In genomic region chr11:101866619-101867491, GRCh38 we compare ENCODE assay signal across 15 cellular contexts. TPM values are rescaled to one million over a fixed set of nuclear protein-coding genes. Genes with fewer than 3 reads are reported as not detected.
DNase-seq lines count a peak whose midpoint lies in the region; ATAC-seq, FAIRE-seq and TF ChIP-seq lines count a peak whose summit lies in the region.
"Had no signal": no experiment of that assay in that cellular context is flagged by ENCODE, and none has a peak within 500 bp of the region (broad histone marks: within the 10 kb centered on the region; RNA-seq: fewer than 3 reads in every experiment).

No MANE protein-coding gene starts in this region.

- POLR2A ChIA-PET in A549 (lab: Yijun Ruan, JAX): interaction anchor here (1.8 kb wide), 1 partner anchor 48 kb away, joined by 8 read pairs; the partner anchor contains the start of gene CEP126
- POLR2A ChIA-PET in activated CD8-positive, alpha-beta T cell treated with anti-CD3 and anti-CD28 coated beads, Interleukin-2, amount 10 ng/mL, durations not matched to agents 7 days and 5 days (lab: Charles Lee): no interaction called here

- no peak overlapping the region; the same call in 2 of the 3 replicates for H3K4me3 ChIP-seq in A549
- H3K4me3 ChIP-seq in astrocyte of the spinal cord (ENCODE audit: low read depth, low read length): no peak overlapping the region
- no peak overlapping the region for H3K4me3 ChIP-seq in kidney (ENCODE audit: low read length in 2 of 2)
- no peak overlapping the region for H3K4me3 ChIP-seq in lower leg skin (ENCODE audit: low read depth, poor library complexity, severe bottlenecking)
- H3K4me3 ChIP-seq: transverse colon had no signal

- no peaks in the 10 kb centered on the region for H3K36me3 Mint-ChIP-seq in activated CD8-positive, alpha-beta T cell treated with anti-CD3 and anti-CD28 coated beads, Interleukin-2, amount 10 ng/mL, durations not matched to agents 7 days and 5 days (ENCODE audit: low read depth)
- no peaks in the 10 kb centered on the region for H3K36me3 Mint-ChIP-seq in activated T-cell treated with anti-CD3 and anti-CD28 coated beads, Interleukin-2, amount 50 U/mL, for 4 hours (ENCODE audit: insufficient read depth)
- H3K36me3 Mint-ChIP-seq: activated naive CD8-positive, alpha-beta T cell treated with anti-CD3 and anti-CD28 coated beads, Interleukin-2, amount 10 ng/mL, durations not matched to agents 7 days and 5 days; IgD-negative memory B cell; natural killer cell treated with Interleukin-12 subunit alpha and Interleukin-12 subunit beta and Interleukin-15 and Interleukin-18, amount 100 ng/mL, for 72 hours had no signal

- peaks cover 1% of the 10 kb centered on the region for H3K27me3 Mint-ChIP-seq in activated CD8-positive, alpha-beta T cell treated with anti-CD3 and anti-CD28 coated beads, Interleukin-2, amount 10 ng/mL, durations not matched to agents 7 days and 5 days (ENCODE audit: low read depth)
- H3K27me3 Mint-ChIP-seq in activated T-cell treated with anti-CD3 and anti-CD28 coated beads, Interleukin-2, amount 50 U/mL, for 4 hours (ENCODE audit: low read depth): peaks cover 14% of the 10 kb centered on the region
- H3K27me3 Mint-ChIP-seq: IgD-negative memory B cell had no signal

- H3K4me1 Mint-ChIP-seq in activated CD8-positive, alpha-beta T cell treated with anti-CD3 and anti-CD28 coated beads, Interleukin-2, amount 10 ng/mL, durations not matched to agents 7 days and 5 days (ENCODE audit: low read depth): no peaks in the 10 kb centered on the region
- no peaks in the 10 kb centered on the region for H3K4me1 Mint-ChIP-seq in activated T-cell treated with anti-CD3 and anti-CD28 coated beads, Interleukin-2, amount 50 U/mL, for 4 hours (ENCODE audit: low read depth)
- H3K4me1 Mint-ChIP-seq: activated naive CD8-positive, alpha-beta T cell treated with anti-CD3 and anti-CD28 coated beads, Interleukin-2, amount 10 ng/mL, durations not matched to agents 7 days and 5 days; IgD-negative memory B cell had no signal

- no peak overlapping the region for H3K27ac Mint-ChIP-seq in activated CD8-positive, alpha-beta T cell treated with anti-CD3 and anti-CD28 coated beads, Interleukin-2, amount 10 ng/mL, durations not matched to agents 7 days and 5 days
- H3K27ac Mint-ChIP-seq: activated naive CD8-positive, alpha-beta T cell treated with anti-CD3 and anti-CD28 coated beads, Interleukin-2, amount 10 ng/mL, durations not matched to agents 7 days and 5 days; IgD-negative memory B cell; natural killer cell treated with Interleukin-12 subunit alpha and Interleukin-12 subunit beta and Interleukin-15 and Interleukin-18, amount 100 ng/mL, for 72 hours had no signal

- peak; percentile 69 to 74; a peak in 2 of 5 replicates for TF ChIP-seq EP300 in A549 (IDR thresholded peaks at IDR 0.05)

- H3K9me3 Mint-ChIP-seq in activated CD8-positive, alpha-beta T cell treated with anti-CD3 and anti-CD28 coated beads, Interleukin-2, amount 10 ng/mL, durations not matched to agents 7 days and 5 days (ENCODE audit: insufficient read depth): no peaks in the 10 kb centered on the region
- peaks cover 8% of the 10 kb centered on the region for H3K9me3 Mint-ChIP-seq in activated T-cell treated with anti-CD3 and anti-CD28 coated beads, Interleukin-2, amount 50 U/mL, for 4 hours
- H3K9me3 Mint-ChIP-seq: activated naive CD8-positive, alpha-beta T cell treated with anti-CD3 and anti-CD28 coated beads, Interleukin-2, amount 10 ng/mL, durations not matched to agents 7 days and 5 days; natural killer cell treated with Interleukin-12 subunit alpha and Interleukin-12 subunit beta and Interleukin-15 and Interleukin-18, amount 100 ng/mL, for 72 hours had no signal

- no peak for TF ChIP-seq POLR2A in A549 (IDR thresholded peaks at IDR 0.05; ENCODE audit: low read length)
- TF ChIP-seq POLR2A in lower leg skin (IDR thresholded peaks at IDR 0.05): no peak

- no peak overlapping the region for H3K4me3 Mint-ChIP-seq in activated CD8-positive, alpha-beta T cell treated with anti-CD3 and anti-CD28 coated beads, Interleukin-2, amount 10 ng/mL, durations not matched to agents 7 days and 5 days
- no peak overlapping the region for H3K4me3 Mint-ChIP-seq in activated T-cell treated with anti-CD3 and anti-CD28 coated beads, Interleukin-2, amount 50 U/mL, for 4 hours
- H3K4me3 Mint-ChIP-seq: activated naive CD8-positive, alpha-beta T cell treated with anti-CD3 and anti-CD28 coated beads, Interleukin-2, amount 10 ng/mL, durations not matched to agents 7 days and 5 days; IgD-negative memory B cell; natural killer cell treated with Interleukin-12 subunit alpha and Interleukin-12 subunit beta and Interleukin-15 and Interleukin-18, amount 100 ng/mL, for 72 hours had no signal

- peak overlapping the region; percentile 67 for H3K4me2 ChIP-seq in A549

- H3K9me3 ChIP-seq in A549: peaks cover 10% of the 10 kb centered on the region; the same call in 2 of the 3 replicates
- no peaks in the 10 kb centered on the region for H3K9me3 ChIP-seq in kidney (ENCODE audit: control insufficient read depth in 1 of 2, low read length in 2 of 2)
- H3K9me3 ChIP-seq: transverse colon had no signal

- H3K27ac ChIP-seq in A549: peak overlapping the region; percentile 82 to 86
- peak overlapping the region; percentile 8 to 58 for H3K27ac ChIP-seq in kidney (ENCODE audit: low read depth in 2 of 2, low read length in 2 of 2)
- H3K27ac ChIP-seq: transverse colon had no signal

- peak; percentile 8 to 34; a peak in 2 of 5 replicates for TF ChIP-seq RAD21 in A549 (conservative IDR thresholded peaks at IDR 0.05 in 1 of 2, IDR thresholded peaks at IDR 0.05 in 1 of 2)

- H3K4me1 ChIP-seq in A549 (peaks cover 67% of the 10 kb centered on the region), kidney (ENCODE audit: control insufficient read depth in 1 of 2, insufficient read depth in 1 of 2, low read depth in 1 of 2, low read length in 2 of 2) (peaks cover 0 to 14% of the 10 kb centered on the region in 2 donors)
- H3K4me1 ChIP-seq: transverse colon had no signal

- intact Hi-C loops in kidney (cut with DNase I) (loop anchor here (10.0 kb wide), 1 partner anchor 138 kb away; no protein-coding TSS in a partner anchor), lower leg skin (cut with DNase I; ENCODE audit: low total_unique reads) (no loop called here)

- TF ChIP-seq CTCF in A549 (IDR thresholded peaks at IDR 0.05) (no peak), astrocyte of the spinal cord (IDR thresholded peaks at IDR 0.05; ENCODE audit: low read depth, low read length) (no peak), kidney (IDR thresholded peaks at IDR 0.05; ENCODE audit: borderline replicate concordance, extremely low read depth, insufficient read depth) (no peak), lower leg skin (IDR thresholded peaks at IDR 0.05) (no peak)

- DNase-seq in A549 (ENCODE audit: low read depth in 1 of 2, low spot score in 1 of 2) (peak; percentile 62 to 90), HTR-8/SVneo (ENCODE audit: insufficient read length, low spot score) (peak; percentile 51), astrocyte of the spinal cord (ENCODE audit: low read depth, low spot score) (peak; percentile 28), kidney (no peak), NCI-H82 (lab: John Stamatoyannopoulos, UW) (no peak), lower leg skin (ENCODE audit: low spot score in 2 of 2) (no peak)
- DNase-seq in activated CD8-positive, alpha-beta T cell treated with anti-CD3 and anti-CD28 coated beads, Interleukin-2, amount 10 ng/mL, durations not matched to agents 7 days and 5 days: no peak
- no peak for DNase-seq in activated T-cell treated with anti-CD3 and anti-CD28 coated beads, Interleukin-2, amount 50 U/mL, for 4 hours
- DNase-seq: activated naive CD8-positive, alpha-beta T cell treated with anti-CD3 and anti-CD28 coated beads, Interleukin-2, amount 10 ng/mL, durations not matched to agents 7 days and 5 days; AML-193; NCI-H2081 treated with DMSO at 0.1 percent for 48 hours; T1000; transverse colon had no signal

- in situ Hi-C loops in astrocyte of the spinal cord (cut with HindIII; ENCODE audit: low sequenced_read_pairs): no loop called here

- WGBS in A549 (ENCODE audit: missing lambda C conversion rate): 23% methylated on average over 5 of the region's 5 CpGs
- WGBS in lower leg skin, 2 donors: 73% methylated on average over 5 of the region's 5 CpGs

- CTCF ChIA-PET in A549 (lab: Yijun Ruan, JAX): interaction anchor here (1.4 to 9.5 kb wide), 2 partner anchors 12 to 15 kb away, joined by 4 to 87 read pairs; no protein-coding TSS in a partner anchor
- CTCF ChIA-PET in activated CD8-positive, alpha-beta T cell treated with anti-CD3 and anti-CD28 coated beads, Interleukin-2, amount 10 ng/mL, durations not matched to agents 7 days and 5 days (lab: Charles Lee): interaction anchor here (1.3 to 1.4 kb wide), 2 partner anchors 13 to 174 kb away, joined by 3 to 5 read pairs; no protein-coding TSS in a partner anchor

- H3K9ac ChIP-seq in kidney (ENCODE audit: low read length in 2 of 2): no peak overlapping the region

- FAIRE-seq in A549 (lab: Jason Lieb, UNC) (peak; percentile 76), HTR-8/SVneo (lab: Jason Lieb, UNC) (peak; percentile 92), kidney (lab: Jason Lieb, UNC) (peak; percentile 68)

- ATAC-seq in A549: peak; percentile 85 to 86
- ATAC-seq in activated CD8-positive, alpha-beta T cell treated with anti-CD3 and anti-CD28 coated beads, Interleukin-2, amount 10 ng/mL, durations not matched to agents 7 days and 5 days: no peak
- ATAC-seq in activated T-cell treated with anti-CD3 and anti-CD28 coated beads, Interleukin-2, amount 50 U/mL, for 4 hours: no peak
- ATAC-seq: natural killer cell treated with Interleukin-12 subunit alpha and Interleukin-12 subunit beta and Interleukin-15 and Interleukin-18, amount 100 ng/mL, for 72 hours had no signal

- no peaks in the 10 kb centered on the region for H3K36me3 ChIP-seq in kidney (ENCODE audit: control insufficient read depth in 1 of 2, insufficient read depth in 2 of 2, low read length in 2 of 2)
- H3K36me3 ChIP-seq: transverse colon had no signal

RNA-seq across cellular contexts. Expression of gene CEP126, which starts 48.0 kb away (rescaled TPM):
- polyA plus RNA-seq in A549 (2011; rRNA removed): 6.9 and 8.7 TPM in 2 replicates
- 0.83 and 1.0 TPM in 2 replicates for polyA plus RNA-seq in A549 (2012; cell fraction: cytosol; rRNA removed)
- polyA plus RNA-seq in A549 (2012; cell fraction: nucleus; rRNA removed): 1.1 and 1.5 TPM in 2 replicates
- polyA plus RNA-seq in A549 (2017; fragmentation: RNase III; extraction: RNeasy Plus Mini Kit Qiagen cat#74134 plus additional on column Dnase treatment): 2.0 to 2.6 TPM (median 2.6 TPM) in 3 replicates
- 2.6 and 3.8 TPM in 2 replicates for polyA minus RNA-seq in A549 (2011; rRNA and poly(A)+ RNA removed)
- 5.3 TPM for total RNA-seq in kidney
- 5.1 TPM for polyA plus RNA-seq in kidney (ENCODE audit: insufficient read depth, low read depth, low replicate concordance)
- under 1 TPM; 0.34 to 0.37 TPM for total RNA-seq in activated CD8-positive, alpha-beta T cell treated with anti-CD3 and anti-CD28 coated beads, Interleukin-2, amount 10 ng/mL, durations not matched to agents 7 days and 5 days
- 1 to 10 TPM; 2.6 to 5.2 (median 3.6) TPM for total RNA-seq in lower leg skin
- total RNA-seq in activated T-cell treated with anti-CD3 and anti-CD28 coated beads, Interleukin-2, amount 50 U/mL, for 4 hours: under 1 TPM; 0.58 to 0.90 (median 0.63) TPM

RNA-seq across cellular contexts. Expression of gene ANGPTL5, which starts 49.5 kb away (rescaled TPM):
- not detected in 2 replicates for polyA plus RNA-seq in A549 (2011; rRNA removed)
- polyA plus RNA-seq in A549 (2012; cell fraction: cytosol; rRNA removed): not detected in 2 replicates
- not detected in 2 replicates for polyA plus RNA-seq in A549 (2012; cell fraction: nucleus; rRNA removed)
- polyA plus RNA-seq in A549 (2017; fragmentation: RNase III; extraction: RNeasy Plus Mini Kit Qiagen cat#74134 plus additional on column Dnase treatment): not detected in 3 replicates
- not detected in 2 replicates for polyA minus RNA-seq in A549 (2011; rRNA and poly(A)+ RNA removed)
- not detected for total RNA-seq in kidney
- polyA plus RNA-seq in kidney (ENCODE audit: insufficient read depth, low read depth, low replicate concordance): not detected
- total RNA-seq in activated CD8-positive, alpha-beta T cell treated with anti-CD3 and anti-CD28 coated beads, Interleukin-2, amount 10 ng/mL, durations not matched to agents 7 days and 5 days: not detected
- 1 to 10 TPM in 3 of 4 donors, under 1 TPM in 1; 0.84 to 5.8 (median 3.0) TPM for total RNA-seq in lower leg skin
- not detected for total RNA-seq in activated T-cell treated with anti-CD3 and anti-CD28 coated beads, Interleukin-2, amount 50 U/mL, for 4 hours
- total RNA-seq: activated naive CD8-positive, alpha-beta T cell treated with anti-CD3 and anti-CD28 coated beads, Interleukin-2, amount 10 ng/mL, durations not matched to agents 7 days and 5 days; natural killer cell treated with Interleukin-12 subunit alpha and Interleukin-12 subunit beta and Interleukin-15 and Interleukin-18, amount 100 ng/mL, for 72 hours had no signal
- polyA plus RNA-seq: IgD-negative memory B cell had no signal

Comparison
In these comparisons a context has a peak if more than half of its experiments do, and no peak if none do; other contexts are left out.
1. ATAC-seq: peak in A549 (2 of 2); none in activated CD8-positive, alpha-beta T cell treated with anti-CD3 and anti-CD28 coated beads, Interleukin-2, amount 10 ng/mL, durations not matched to agents 7 days and 5 days (single experiment) and activated T-cell treated with anti-CD3 and anti-CD28 coated beads, Interleukin-2, amount 50 U/mL, for 4 hours (0 of 2).
2. DNase-seq: peak in A549 (2 of 2), HTR-8/SVneo (single experiment) and astrocyte of the spinal cord (single experiment); none in kidney (single experiment), activated CD8-positive, alpha-beta T cell treated with anti-CD3 and anti-CD28 coated beads, Interleukin-2, amount 10 ng/mL, durations not matched to agents 7 days and 5 days (single experiment), NCI-H82 (single experiment), lower leg skin (0 of 2) and activated T-cell treated with anti-CD3 and anti-CD28 coated beads, Interleukin-2, amount 50 U/mL, for 4 hours (single experiment).